8 cellular contexts compared by ENCODE assay signal in the genomic region with DNA sequence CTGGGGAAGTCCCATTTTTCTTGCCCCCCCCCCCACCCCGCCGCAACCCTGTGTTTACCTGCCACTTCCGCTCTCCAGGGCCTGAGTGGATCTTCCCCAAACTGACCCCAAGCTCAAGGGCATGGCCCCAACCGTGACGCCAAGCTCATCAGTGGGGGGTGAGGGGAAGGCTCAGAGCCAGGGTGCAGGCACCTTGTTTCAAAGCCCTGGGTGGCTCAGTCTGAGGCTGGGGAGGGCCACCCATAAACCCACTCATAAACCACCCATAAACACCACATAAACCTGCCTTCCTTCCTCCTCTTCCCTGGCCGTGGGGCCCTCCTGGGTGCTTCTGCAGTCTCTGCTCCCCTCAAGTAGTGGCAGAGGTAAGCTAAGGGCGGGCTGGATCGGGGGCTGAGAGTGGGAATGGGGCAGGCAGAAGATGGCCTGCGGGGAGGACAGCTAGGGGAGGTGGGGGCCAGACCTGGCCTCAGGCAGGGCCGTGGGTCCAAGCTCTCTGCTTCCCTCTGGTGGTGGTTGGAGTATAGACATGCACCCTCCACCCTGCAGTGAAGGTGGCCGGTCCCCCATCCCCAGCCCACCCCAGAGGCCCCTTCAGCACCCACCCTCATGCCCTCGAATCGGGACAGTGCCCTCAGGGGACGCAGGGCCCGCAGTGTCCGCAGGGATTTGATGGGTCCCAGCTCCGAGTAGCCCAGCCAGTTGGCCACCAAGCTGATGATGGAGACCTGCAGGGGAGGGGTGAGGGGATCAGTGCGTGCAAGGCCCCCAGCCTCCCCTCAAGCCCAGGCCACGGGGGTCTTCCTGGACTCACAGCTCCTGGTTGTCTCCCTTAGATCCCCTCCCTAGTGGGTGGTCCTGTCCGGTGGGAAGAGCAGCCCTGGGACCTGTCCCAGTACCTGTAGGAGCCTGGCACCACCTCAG. TPM values are rescaled to one million over a fixed set of nuclear protein-coding genes. Genes with fewer than 3 reads are reported as not detected.
A peak's percentile ranks its signal among the peaks of the same experiment; 100 is the strongest.
DNase-seq lines count a peak whose midpoint lies in the region; ATAC-seq and TF ChIP-seq lines count a peak whose summit lies in the region.

No MANE protein-coding gene starts in this region.

- H2BK15ac ChIP-seq in IMR-90 (ENCODE audit: low read depth, low read length): no peak overlapping the region

- H3K4me3 ChIP-seq in BJ (ENCODE audit: low read depth, low read length): no peak overlapping the region
- H3K4me3 ChIP-seq in IMR-90 (ENCODE audit: insufficient read depth, low read depth, low read length): no peak overlapping the region
- H3K4me3 ChIP-seq in ascending aorta: no peak overlapping the region

- peak overlapping the region; percentile 79 for H3K27ac Mint-ChIP-seq in T-helper 1 cell treated with Interleukin-12 subunit alpha and Interleukin-12 subunit beta and Interleukin-4 antibody, amounts not matched to agents 30 μg/mL and 1 μg/mL, for 36 hours

- no peak overlapping the region for H3K56ac ChIP-seq in IMR-90 (ENCODE audit: extremely low read depth, insufficient read depth, low read length)

- in situ Hi-C loops in IMR-90 (cut with MboI; ENCODE audit: low sequenced_read_pairs): no loop called here

- no peak overlapping the region for H3K23ac ChIP-seq in IMR-90 (ENCODE audit: low read depth, low read length)

- H3K27ac ChIP-seq in IMR-90 (ENCODE audit: insufficient read depth, low read length): no peak overlapping the region
- H3K27ac ChIP-seq in ascending aorta: no peak overlapping the region

- H3K18ac ChIP-seq in IMR-90 (ENCODE audit: low read depth, low read length): no peak overlapping the region

- H3K4me3 Mint-ChIP-seq in T-helper 1 cell treated with Interleukin-12 subunit alpha and Interleukin-12 subunit beta and Interleukin-4 antibody, amounts not matched to agents 30 μg/mL and 1 μg/mL, for 36 hours: peak overlapping the region; percentile 71

- no peaks in the 10 kb centered on the region for H3K9me1 ChIP-seq in IMR-90 (ENCODE audit: insufficient read depth, low read length)

- no peaks in the 10 kb centered on the region for H4K20me1 ChIP-seq in IMR-90 (ENCODE audit: insufficient read depth, low read length)

- H3K9me3 ChIP-seq in IMR-90 (ENCODE audit: control insufficient read depth, insufficient read depth, low read length): no peaks in the 10 kb centered on the region
- H3K9me3 ChIP-seq in ascending aorta: no peaks in the 10 kb centered on the region

- TF ChIP-seq POLR2A in IMR-90 (IDR thresholded peaks at IDR 0.05; ENCODE audit: low read depth, low read length): no peak

- no peak overlapping the region for H3K4me2 ChIP-seq in IMR-90 (ENCODE audit: low read depth, low read length)

- peak; percentile 98 for ATAC-seq in IMR-90 (ENCODE audit: low read depth)

- H2AFZ ChIP-seq in IMR-90 (replicated peaks; ENCODE audit: low read length, poor library complexity): peak overlapping the region; percentile 2

- H3K9ac ChIP-seq in IMR-90 (ENCODE audit: low read depth, low read length): no peak overlapping the region

- H3K4me1 Mint-ChIP-seq in T-helper 1 cell treated with Interleukin-12 subunit alpha and Interleukin-12 subunit beta and Interleukin-4 antibody, amounts not matched to agents 30 μg/mL and 1 μg/mL, for 36 hours (ENCODE audit: low read depth): peaks cover 12% of the 10 kb centered on the region

- H4K91ac ChIP-seq in IMR-90 (ENCODE audit: insufficient read depth, low read depth, low read length): no peak overlapping the region

- POLR2A ChIA-PET in BJ (lab: Charles Lee) (no interaction called here), IMR-90 (lab: Charles Lee; ENCODE audit: unreplicated experiment) (no interaction called here)

- no CpG with 5 or more reads among the region's 20 CpGs for WGBS in IMR-90 (ENCODE audit: extremely low coverage in 2 of 2, insufficient read length in 1 of 2), 2 experiments

- no peak overlapping the region for H2AK9ac ChIP-seq in IMR-90 (replicated peaks; ENCODE audit: low read depth, low read length, poor library complexity)

- TF ChIP-seq CTCF in BJ (IDR thresholded peaks at IDR 0.05; ENCODE audit: insufficient read depth, low read depth, low read length) (peak; percentile 82), IMR-90 (conservative IDR thresholded peaks at IDR 0.05; ENCODE audit: low read depth, low read length) (peak; percentile 61), ascending aorta (IDR thresholded peaks at IDR 0.05) (peak; percentile 31 to 59 (median 55))

- no peak overlapping the region for H2BK20ac ChIP-seq in IMR-90 (ENCODE audit: low read depth, low read length)

- H3K4me1 ChIP-seq in IMR-90 (ENCODE audit: control insufficient read depth, insufficient read depth, low read length) (no peaks in the 10 kb centered on the region), ascending aorta (no peaks in the 10 kb centered on the region)

- no peak for DNase-seq in BJ (ENCODE audit: low read depth)
- DNase-seq in GM19238 (ENCODE audit: insufficient read length, low spot score): peak; percentile 95
- peak; percentile 13 for DNase-seq in IMR-90
- no peak for DNase-seq in ascending aorta (ENCODE audit: low spot score in 2 of 2)
- peak; percentile 79 for DNase-seq in hepatic stellate cell (ENCODE audit: low spot score)
- peak; percentile 75 for DNase-seq in stimulated activated CD4-positive, alpha-beta T cell treated with anti-CD3 and anti-CD28 coated beads, Interleukin-15, amount 100 ng/mL, for 24 hours
- no peak for DNase-seq in posterior vena cava (ENCODE audit: low spot score)

- peak; percentile 36; the same call in 1 of the 2 replicates for TF ChIP-seq RAD21 in IMR-90 (IDR thresholded peaks at IDR 0.05; ENCODE audit: low read length)

- H4K5ac ChIP-seq in IMR-90 (ENCODE audit: low read depth, low read length): no peak overlapping the region

- H3K36me3 ChIP-seq in BJ (ENCODE audit: control insufficient read depth, insufficient read depth, low read length) (no peaks in the 10 kb centered on the region), IMR-90 (ENCODE audit: control insufficient read depth, insufficient read depth, low read length) (no peaks in the 10 kb centered on the region), ascending aorta (no peaks in the 10 kb centered on the region)

- H2BK5ac ChIP-seq in IMR-90 (ENCODE audit: low read depth, low read length, poor library complexity, severe bottlenecking): no peak overlapping the region

- H3K4ac ChIP-seq in IMR-90 (ENCODE audit: low read depth, low read length): no peak overlapping the region

- H4K8ac ChIP-seq in IMR-90 (ENCODE audit: low read depth in 2 of 2, low read length in 2 of 2): no peak overlapping the region

- no peaks in the 10 kb centered on the region for H3K9me3 Mint-ChIP-seq in T-helper 1 cell treated with Interleukin-12 subunit alpha and Interleukin-12 subunit beta and Interleukin-4 antibody, amounts not matched to agents 30 μg/mL and 1 μg/mL, for 36 hours

- no peak overlapping the region for H2BK120ac ChIP-seq in IMR-90 (ENCODE audit: low read depth, low read length)

- H3K14ac ChIP-seq in IMR-90 (replicated peaks; ENCODE audit: low read depth, low read length): no peak overlapping the region

- no peaks in the 10 kb centered on the region for H3K36me3 Mint-ChIP-seq in T-helper 1 cell treated with Interleukin-12 subunit alpha and Interleukin-12 subunit beta and Interleukin-4 antibody, amounts not matched to agents 30 μg/mL and 1 μg/mL, for 36 hours (ENCODE audit: low read depth)

- dilution Hi-C loops in IMR-90 (cut with HindIII; ENCODE audit: low sequenced_read_pairs, unreplicated experiment): no loop called here

- H3K27me3 ChIP-seq in BJ (ENCODE audit: control insufficient read depth, insufficient read depth, low read length) (peaks cover 1% of the 10 kb centered on the region; the same call in 1 of the 2 replicates), IMR-90 (ENCODE audit: control insufficient read depth, insufficient read depth, low read length) (peaks cover 19% of the 10 kb centered on the region), ascending aorta (no peaks in the 10 kb centered on the region)

- CTCF ChIA-PET in BJ (lab: Yijun Ruan, JAX): interaction anchor here (0.5 to 3.1 kb wide), 38 partner anchors 9 to 1760 kb away, joined by 3 to 42 read pairs (median 4); partner anchors contain the start of genes CD79B, CSHL1 and GH1
- CTCF ChIA-PET in IMR-90 (lab: Yijun Ruan, JAX): interaction anchor here (0.5 to 2.2 kb wide), 10 partner anchors 9 to 50 kb away, joined by 3 to 9 read pairs (median 3); partner anchors contain the start of gene GH1

- intact Hi-C loops in IMR-90 (cut with micrococcal nuclease): loop anchor here (1.0 kb wide), 1 partner anchor 27 kb away; no protein-coding TSS in a partner anchor
- intact Hi-C loops in ascending aorta (cut with DNase I): no loop called here
- intact Hi-C loops in posterior vena cava (cut with DNase I): no loop called here

- no peak overlapping the region for H2AK5ac ChIP-seq in IMR-90 (ENCODE audit: low read depth, low read length)

- H3K79me1 ChIP-seq in IMR-90 (ENCODE audit: low read depth in 1 of 2, low read length in 2 of 2): no peaks in the 10 kb centered on the region

- BruUV-seq in IMR-90 (replicated peaks; lab: Mats Ljungman, UMichigan): no TSS peak

- peaks cover 4% of the 10 kb centered on the region for H3K27me3 Mint-ChIP-seq in T-helper 1 cell treated with Interleukin-12 subunit alpha and Interleukin-12 subunit beta and Interleukin-4 antibody, amounts not matched to agents 30 μg/mL and 1 μg/mL, for 36 hours (ENCODE audit: low read depth)

RNA-seq across cellular contexts. Expression of gene CD79B, which starts 14.6 kb away (rescaled TPM):
- polyA plus RNA-seq in BJ (2011; rRNA removed) (0.36 and 0.58 TPM in 2 replicates), IMR-90 (2012; rRNA removed) (not detected in 2 replicates)
- polyA minus RNA-seq in BJ (2011; rRNA and poly(A)+ RNA removed): 0.19 TPM in 1 of 2 replicates, not detected in the other
- total RNA-seq in IMR-90 (2012; rRNA removed) (not detected in 2 replicates), ascending aorta (not detected), posterior vena cava (1 to 10 TPM; 5.1 to 5.5 TPM)
- not detected in 2 replicates for polyA plus RNA-seq in IMR-90 (2012; cell fraction: cytosol; rRNA removed)
- polyA plus RNA-seq in IMR-90 (2012; cell fraction: nucleus; rRNA removed; ENCODE audit: low replicate concordance): not detected in 2 replicates

RNA-seq across cellular contexts. Expression of gene SCN4A, which starts 26.0 kb away (rescaled TPM):
- polyA plus RNA-seq in BJ (2011; rRNA removed) (0.06 TPM in 1 of 2 replicates, not detected in the other), IMR-90 (2012; rRNA removed) (not detected in 2 replicates)
- not detected in 2 replicates for polyA minus RNA-seq in BJ (2011; rRNA and poly(A)+ RNA removed)
- total RNA-seq in IMR-90 (2012; rRNA removed) (not detected in 2 replicates), ascending aorta (1.3 TPM), posterior vena cava (1 to 10 TPM in 1 of 2 donors, under 1 TPM in 1; 0.76 to 2.2 TPM)
- under 0.01 TPM in 1 of 2 replicates, not detected in the other for polyA plus RNA-seq in IMR-90 (2012; cell fraction: cytosol; rRNA removed)
- 0.01 and 0.07 TPM in 2 replicates for polyA plus RNA-seq in IMR-90 (2012; cell fraction: nucleus; rRNA removed; ENCODE audit: low replicate concordance)

RNA-seq across cellular contexts. Expression of gene GH1, which starts 28.1 kb away (rescaled TPM):
- polyA plus RNA-seq in BJ (2011; rRNA removed): not detected in 2 replicates
- not detected in 2 replicates for polyA minus RNA-seq in BJ (2011; rRNA and poly(A)+ RNA removed)
- not detected in 2 replicates for total RNA-seq in IMR-90 (2012; rRNA removed)
- not detected in 2 replicates for polyA plus RNA-seq in IMR-90 (2012; rRNA removed)
- not detected in 2 replicates for polyA plus RNA-seq in IMR-90 (2012; cell fraction: cytosol; rRNA removed)
- not detected in 2 replicates for polyA plus RNA-seq in IMR-90 (2012; cell fraction: nucleus; rRNA removed; ENCODE audit: low replicate concordance)
- total RNA-seq in ascending aorta: not detected
- total RNA-seq in posterior vena cava: not detected

RNA-seq across cellular contexts. Expression of gene CSHL1, which starts 35.6 kb away (rescaled TPM):
- polyA plus RNA-seq in BJ (2011; rRNA removed) (not detected in 2 replicates), IMR-90 (2012; rRNA removed) (not detected in 2 replicates)
- not detected in 2 replicates for polyA minus RNA-seq in BJ (2011; rRNA and poly(A)+ RNA removed)
- total RNA-seq in IMR-90 (2012; rRNA removed) (not detected in 2 replicates), ascending aorta (not detected), posterior vena cava (not detected)
- polyA plus RNA-seq in IMR-90 (2012; cell fraction: cytosol; rRNA removed): not detected in 2 replicates
- polyA plus RNA-seq in IMR-90 (2012; cell fraction: nucleus; rRNA removed; ENCODE audit: low replicate concordance): not detected in 2 replicates

RNA-seq across cellular contexts. Expression of gene CSH1, which starts 50.3 kb away (rescaled TPM):
- polyA plus RNA-seq in BJ (2011; rRNA removed) (not detected in 2 replicates), IMR-90 (2012; rRNA removed) (not detected in 2 replicates)
- polyA minus RNA-seq in BJ (2011; rRNA and poly(A)+ RNA removed): not detected in 2 replicates
- total RNA-seq in IMR-90 (2012; rRNA removed) (not detected in 2 replicates), ascending aorta (not detected), posterior vena cava (not detected)
- not detected in 2 replicates for polyA plus RNA-seq in IMR-90 (2012; cell fraction: cytosol; rRNA removed)
- polyA plus RNA-seq in IMR-90 (2012; cell fraction: nucleus; rRNA removed; ENCODE audit: low replicate concordance): not detected in 2 replicates

Comparison
In these comparisons a context has a peak if more than half of its experiments do, and no peak if none do; other contexts are left out.
1. DNase-seq: peak in GM19238 (single experiment), IMR-90 (single experiment), hepatic stellate cell (single experiment) and stimulated activated CD4-positive, alpha-beta T cell treated with anti-CD3 and anti-CD28 coated beads, Interleukin-15, amount 100 ng/mL, for 24 hours (single experiment); none in BJ (single experiment), ascending aorta (0 of 2) and posterior vena cava (single experiment).
2. Peak in every context shown above with its lines, with median percentiles within 50 percentile points of each other: CTCF ChIP-seq.